ENCODE assay signal across 8 cellular contexts in the genomic region with DNA sequence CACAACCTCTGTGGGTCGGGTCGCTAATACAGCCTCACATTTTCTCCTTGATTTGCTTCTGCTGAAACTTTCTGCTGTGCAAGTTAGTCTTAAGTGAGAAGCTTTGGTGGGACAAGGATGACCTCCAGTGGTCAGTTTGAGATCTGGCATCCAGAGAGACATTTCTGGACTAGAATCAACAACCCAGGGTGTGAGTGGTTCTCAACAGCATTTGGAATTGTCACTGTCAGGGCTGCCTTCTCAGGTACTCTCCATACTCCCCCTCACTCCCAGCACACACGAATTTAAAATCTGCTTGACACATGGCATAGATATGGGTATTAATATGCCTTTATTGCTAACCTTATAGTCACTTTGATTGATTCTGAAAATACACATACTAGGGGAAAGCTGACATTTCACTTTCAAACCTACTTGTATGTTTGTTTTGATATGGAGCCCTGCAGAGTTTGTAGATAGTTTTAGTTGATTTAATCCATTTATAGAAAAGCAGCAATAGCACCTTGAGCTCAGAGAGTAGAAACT. TPM values are rescaled to one million over a fixed set of nuclear protein-coding genes. Genes with fewer than 3 reads are reported as not detected.
DNase-seq lines count a peak whose midpoint lies in the region; ATAC-seq and TF ChIP-seq lines count a peak whose summit lies in the region.

No MANE protein-coding gene starts in this region.

- ATAC-seq in HG03175 (IDR thresholded peaks at IDR 0.05; ENCODE audit: unreplicated experiment) = peak; percentile 65
- ATAC-seq in lower lobe of right lung = peak; percentile 80 to 92

- no peaks in the 10 kb centered on the region for H3K36me3 ChIP-seq in lower lobe of right lung

- no peak overlapping the region for H3K27ac ChIP-seq in lower lobe of right lung

- no peaks in the 10 kb centered on the region for H3K27me3 ChIP-seq in lower lobe of right lung (ENCODE audit: low read depth)

- H3K4me3 ChIP-seq in GM12875 (ENCODE audit: low read depth, low read length) (no peak overlapping the region), lower lobe of right lung (no peak overlapping the region)

- TF ChIP-seq CTCF in GM12875 (IDR thresholded peaks at IDR 0.05; ENCODE audit: borderline replicate concordance, insufficient read depth, low read depth, low read length) (peak; percentile 70; the same call in 1 of the 2 replicates), lower lobe of right lung (IDR thresholded peaks at IDR 0.05) (peak; percentile 72)

- H3K9me3 ChIP-seq in lower lobe of right lung = no peaks in the 10 kb centered on the region

- DNase-seq in A172 (ENCODE audit: low spot score) (peak; percentile 67), NCI-H446 treated with DMSO at 0.1 percent for 48 hours (lab: John Stamatoyannopoulos, UW) (peak; percentile 76), ecto neural progenitor cell (ENCODE audit: low spot score) (peak; percentile 62), lower lobe of right lung (no peak)
- peak; percentile 13 to 52 for DNase-seq in activated CD4-positive, alpha-beta T cell treated with anti-CD3 and anti-CD28 coated beads for 4 hours
- DNase-seq in stimulated activated CD8-positive, alpha-beta memory T cell treated with anti-CD3 and anti-CD28 coated beads, Interleukin-4, amount 100 ng/mL, for 48 hours = peak; percentile 54

- peaks cover 7% of the 10 kb centered on the region for H3K4me1 ChIP-seq in lower lobe of right lung

- intact Hi-C loops in lower lobe of right lung (cut with DNase I) = no loop called here

RNA-seq across cellular contexts. Expression of a gene that starts 13.2 kb away (rescaled TPM):
- total RNA-seq in A172 (2014; rRNA removed; shearing (Covaris generic)) = not detected in 2 replicates
- total RNA-seq in lower lobe of right lung = not detected

RNA-seq across cellular contexts. Expression of a gene that starts 31.5 kb away (rescaled TPM):
- 120 and 134 TPM in 2 replicates for total RNA-seq in A172 (2014; rRNA removed; shearing (Covaris generic))
- 44.6 TPM for total RNA-seq in lower lobe of right lung
